In the genomic region with DNA sequence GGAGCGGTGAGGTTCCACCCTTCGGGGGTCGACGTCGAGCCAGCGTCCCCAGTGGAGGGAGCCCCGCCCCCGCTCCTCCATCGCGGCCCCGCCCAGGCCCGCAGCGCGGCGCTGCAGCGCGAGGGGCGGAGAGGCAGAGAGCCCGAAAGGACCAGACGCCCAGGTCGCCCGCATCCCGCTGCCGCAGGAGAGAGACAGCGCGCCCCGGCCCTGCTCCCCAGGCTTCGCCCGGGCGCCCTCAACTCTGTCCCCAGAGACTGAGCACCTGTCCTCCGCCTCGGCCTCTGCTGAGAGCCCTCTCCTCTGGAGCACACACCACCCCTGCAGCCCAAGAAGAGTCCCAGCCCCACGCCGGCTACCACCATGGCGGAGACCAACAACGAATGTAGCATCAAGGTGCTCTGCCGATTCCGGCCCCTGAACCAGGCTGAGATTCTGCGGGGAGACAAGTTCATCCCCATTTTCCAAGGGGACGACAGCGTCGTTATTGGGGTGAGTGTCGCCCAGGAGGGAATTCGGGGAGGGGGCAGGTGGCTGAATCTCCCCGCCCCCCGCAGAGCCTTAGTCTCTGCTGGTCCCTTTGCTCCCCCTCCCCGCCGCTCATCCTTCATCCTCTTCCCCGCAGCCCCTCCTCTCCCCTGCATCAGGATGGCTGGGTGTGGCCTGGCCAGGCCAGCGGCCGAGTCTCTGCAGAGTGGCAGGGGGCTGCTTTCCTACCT, we compare ENCODE assay signal across 8 cellular contexts. TPM values are rescaled to one million over a fixed set of nuclear protein-coding genes. Genes with fewer than 3 reads are reported as not detected.
DNase-seq lines count a peak whose midpoint lies in the region; ATAC-seq and TF ChIP-seq lines count a peak whose summit lies in the region.

Gene KIF5A (plus strand): TSS at position 136 of the 719 bp plus-strand sequence. CDS start 228 bp downstream, at position 364.

- DNase-seq in CD8-positive, alpha-beta T cell = peak; percentile 21 to 75 (median 57)
- peak; percentile 55 for DNase-seq in activated B cell treated with CpG ODN at 0.5 μM for 24 hours
- DNase-seq in cerebellum (ENCODE audit: low spot score) = peak; percentile 91
- peak; percentile 44 to 58 for DNase-seq in memory B cell (ENCODE audit: low spot score in 2 of 2)
- peak; percentile 30 for DNase-seq in stimulated activated CD8-positive, alpha-beta memory T cell treated with anti-CD3 and anti-CD28 coated beads, Interleukin-15, amount 100 ng/mL, for 24 hours (ENCODE audit: low read depth)
- no peak for DNase-seq in epidermal melanocyte (ENCODE audit: insufficient read length, low spot score)
- DNase-seq in NK-92 treated with Interleukin-12 subunit alpha and Interleukin-12 subunit beta, amount 100 ng/mL, for 24 hours (lab: John Stamatoyannopoulos, UW) = no peak

- no peaks in the 10 kb centered on the region for H3K27me3 Mint-ChIP-seq in CD8-positive, alpha-beta T cell (ENCODE audit: low read depth)
- H3K27me3 Mint-ChIP-seq in activated B cell treated with CpG ODN at 0.5 μM for 24 hours (peaks cover 10% of the 10 kb centered on the region), memory B cell (peaks cover 4% of the 10 kb centered on the region)

- H3K27me3 ChIP-seq in CD8-positive, alpha-beta T cell (ENCODE audit: insufficient read depth, low read length) = no peaks in the 10 kb centered on the region
- H3K27me3 ChIP-seq in HUES6 (ENCODE audit: control insufficient read depth, insufficient read depth, low read length) = peaks cover 33% of the 10 kb centered on the region

- no peak within 1 kb of the TSS for H3K27ac ChIP-seq in CD8-positive, alpha-beta T cell (ENCODE audit: low read depth, low read length)
- H3K27ac ChIP-seq in HUES6 (ENCODE audit: low read depth, low read length) = no peak within 1 kb of the TSS

- ATAC-seq in CD8-positive, alpha-beta T cell = peak; percentile 57
- ATAC-seq in activated B cell treated with CpG ODN at 0.5 μM for 24 hours (ENCODE audit: low read depth) (peak; percentile 44), memory B cell (ENCODE audit: low read depth) (peak; percentile 41)

- H3K27ac Mint-ChIP-seq in CD8-positive, alpha-beta T cell = no peak within 1 kb of the TSS
- H3K27ac Mint-ChIP-seq in activated B cell treated with CpG ODN at 0.5 μM for 24 hours (no peak within 1 kb of the TSS), memory B cell (no peak within 1 kb of the TSS)

- H3K36me3 ChIP-seq in CD8-positive, alpha-beta T cell (ENCODE audit: insufficient read depth, low read length) = no peaks in the 10 kb centered on the region
- no peaks in the 10 kb centered on the region for H3K36me3 ChIP-seq in HUES6 (ENCODE audit: control insufficient read depth, insufficient read depth, low read length)

- peak within 1 kb of the TSS; percentile 25 for H3K9ac ChIP-seq in HUES6 (ENCODE audit: low read length)

- peak within 1 kb of the TSS; percentile 63 for H3K4me3 Mint-ChIP-seq in CD8-positive, alpha-beta T cell
- H3K4me3 Mint-ChIP-seq in activated B cell treated with CpG ODN at 0.5 μM for 24 hours = peak within 1 kb of the TSS; percentile 75
- H3K4me3 Mint-ChIP-seq in memory B cell = peak within 1 kb of the TSS; percentile 69

- TF ChIP-seq CTCF in CD8-positive, alpha-beta T cell (IDR thresholded peaks at IDR 0.05) = no peak
- TF ChIP-seq CTCF in activated B cell treated with CpG ODN at 0.5 μM for 24 hours (IDR thresholded peaks at IDR 0.05) = no peak

- POLR2A ChIA-PET in CD8-positive, alpha-beta T cell (lab: Charles Lee) = no interaction called here
- POLR2A ChIA-PET in activated B cell treated with CpG ODN at 0.5 μM for 24 hours (lab: Charles Lee) = no interaction called here

- H3K4me1 Mint-ChIP-seq in CD8-positive, alpha-beta T cell (ENCODE audit: low read depth) = peaks cover 43% of the 10 kb centered on the region
- H3K4me1 Mint-ChIP-seq in activated B cell treated with CpG ODN at 0.5 μM for 24 hours (peaks cover 31% of the 10 kb centered on the region), memory B cell (peaks cover 27% of the 10 kb centered on the region)

- no peaks in the 10 kb centered on the region for H3K9me3 ChIP-seq in CD8-positive, alpha-beta T cell (ENCODE audit: low read length)
- no peaks in the 10 kb centered on the region for H3K9me3 ChIP-seq in HUES6 (ENCODE audit: control insufficient read depth, insufficient read depth, low read depth, low read length)

- CTCF ChIA-PET in CD8-positive, alpha-beta T cell (lab: Charles Lee) = interaction anchor here (0.6 kb wide), 1 partner anchor 53 kb away, joined by 3 read pairs; no protein-coding TSS in a partner anchor
- CTCF ChIA-PET in activated B cell treated with CpG ODN at 0.5 μM for 24 hours (lab: Charles Lee) = no interaction called here

- peaks cover 3% of the 10 kb centered on the region for H3K36me3 Mint-ChIP-seq in CD8-positive, alpha-beta T cell
- peaks cover 9% of the 10 kb centered on the region for H3K36me3 Mint-ChIP-seq in activated B cell treated with CpG ODN at 0.5 μM for 24 hours (ENCODE audit: low read depth)
- H3K36me3 Mint-ChIP-seq in memory B cell = no peaks in the 10 kb centered on the region

- no peaks in the 10 kb centered on the region for H3K9me3 Mint-ChIP-seq in CD8-positive, alpha-beta T cell
- H3K9me3 Mint-ChIP-seq in activated B cell treated with CpG ODN at 0.5 μM for 24 hours = no peaks in the 10 kb centered on the region
- H3K9me3 Mint-ChIP-seq in memory B cell = no peaks in the 10 kb centered on the region

- intact Hi-C loops in CD8-positive, alpha-beta T cell (cut with DNase I, micrococcal nuclease) = loop anchor here in 1 of 2 experiments (2.0 to 5.0 kb wide), 2 partner anchors 143 to 863 kb away; partner anchors contain the start of gene PTGES3
- intact Hi-C loops in activated B cell treated with CpG ODN at 0.5 μM for 24 hours (cut with micrococcal nuclease) = no loop called here

- H3K4me1 ChIP-seq in CD8-positive, alpha-beta T cell (ENCODE audit: insufficient read depth, low read length) = peaks cover 27% of the 10 kb centered on the region
- H3K4me1 ChIP-seq in HUES6 (ENCODE audit: control insufficient read depth, insufficient read depth, low read length) = peaks cover 26% of the 10 kb centered on the region

- peak within 1 kb of the TSS; percentile 60 for H3K4me3 ChIP-seq in CD8-positive, alpha-beta T cell (ENCODE audit: low read depth, low read length)
- H3K4me3 ChIP-seq in HUES6 (ENCODE audit: low read depth, low read length) = peak within 1 kb of the TSS; percentile 87

RNA-seq across cellular contexts. Expression of gene KIF5A, which starts in this region (rescaled TPM):
- under 1 TPM; 0.60 to 0.69 TPM for total RNA-seq in CD8-positive, alpha-beta T cell
- 0.13 and 0.15 TPM in 2 replicates for total RNA-seq in activated B cell treated with CpG ODN at 0.5 μM for 24 hours
- 51.7 TPM for total RNA-seq in cerebellum

Comparison
In these comparisons a context has a peak if more than half of its experiments do, and no peak if none do; other contexts are left out.
1. RNA of gene KIF5A (total RNA-seq): 51.7 TPM in cerebellum (single experiment); 0.60 to 0.69 TPM in CD8-positive, alpha-beta T cell and 0.13 to 0.15 TPM in activated B cell treated with CpG ODN at 0.5 μM for 24 hours; every median in the first group is over 10 times any median in the second.
2. Peak in DNase-seq, ATAC-seq and H3K4me3 ChIP-seq in CD8-positive, alpha-beta T cell; RNA of the gene not detected or under 1 TPM.
3. Peak in DNase-seq and ATAC-seq in activated B cell treated with CpG ODN at 0.5 μM for 24 hours; RNA of the gene not detected or under 1 TPM.
4. DNase-seq: peak in cerebellum (single experiment), memory B cell (2 of 2) and stimulated activated CD8-positive, alpha-beta memory T cell treated with anti-CD3 and anti-CD28 coated beads, Interleukin-15, amount 100 ng/mL, for 24 hours (single experiment); none in epidermal melanocyte (single experiment) and NK-92 treated with Interleukin-12 subunit alpha and Interleukin-12 subunit beta, amount 100 ng/mL, for 24 hours (single experiment).
5. Peak in every context shown above with its lines, with median percentiles within 50 percentile points of each other: ATAC-seq and H3K4me3 Mint-ChIP-seq.